Comparison of ENCODE assay signal across 28 cellular contexts in genomic region chr12:18969512-18969911, GRCh38.
"Had no signal": no experiment of that assay in that cellular context is flagged by ENCODE, and none has a peak within 500 bp of the region (broad histone marks: within the 10 kb centered on the region; RNA-seq: fewer than 3 reads in every experiment).

No MANE protein-coding gene starts in this region.

- H3K4me1 ChIP-seq: parathyroid adenoma, psoas muscle, spleen, thyroid gland, tibial nerve, vagina had no signal

- H3K9ac ChIP-seq: neural progenitor cell, parathyroid adenoma had no signal

- H3K27ac ChIP-seq: neural progenitor cell, ovary, parathyroid adenoma, psoas muscle, skin epidermis, spleen, stomach, thoracic aorta, thyroid gland, tibial nerve, upper lobe of left lung, vagina had no signal

- H3K9me3 ChIP-seq: ovary, psoas muscle, spleen, stomach, thoracic aorta, thyroid gland, tibial nerve, upper lobe of left lung, vagina had no signal

- DNase-seq: naive thymus-derived CD4-positive, alpha-beta T cell; natural killer cell; occipital lobe; ovary; posterior cingulate gyrus; psoas muscle; right cardiac atrium; spleen; stimulated activated CD4-positive, alpha-beta T cell treated with anti-CD3 and anti-CD28 coated beads, Interleukin-12 subunit alpha, Interleukin-12 subunit beta, amount 100 ng/mL, for 4 hours; stimulated activated CD4-positive, alpha-beta T cell treated with anti-CD3 and anti-CD28 coated beads, Interleukin-2, amount 100 ng/mL, for 24 hours; stimulated activated CD4-positive, alpha-beta T cell treated with anti-CD3 and anti-CD28 coated beads, Interleukin-2, amount 100 ng/mL, for 48 hours; stimulated activated CD4-positive, alpha-beta T cell treated with anti-CD3 and anti-CD28 coated beads, Interleukin-4, amount 100 ng/mL, for 24 hours; stimulated activated naive B cell treated with anti-CD40 and anti-IgM and Interleukin-4, amounts not matched to agents 10 μg/mL and 1 μg/mL and 100 μg/mL, for 72 hours; stimulated activated naive CD4-positive, alpha-beta T cell treated with Interleukin-2 at 50 U/mL for 16 hours; stomach; thyroid gland; trophoblast cell; upper lobe of left lung had no signal

- ATAC-seq: naive thymus-derived CD4-positive, alpha-beta T cell; natural killer cell; psoas muscle; right cardiac atrium; sciatic nerve; stimulated activated effector memory CD8-positive, alpha-beta T cell treated with anti-CD3 and anti-CD28 coated beads, Interleukin-12 subunit alpha, Interleukin-12 subunit beta, amount 100 ng/mL, for 72 hours; stimulated activated naive B cell treated with anti-CD40 and anti-IgM and Interleukin-4, amounts not matched to agents 10 μg/mL and 1 μg/mL and 100 μg/mL, for 72 hours had no signal

- H3K27me3 ChIP-seq: neural progenitor cell, ovary, spleen, stomach, thyroid gland, tibial nerve, upper lobe of left lung, vagina had no signal

- H3K4me2 ChIP-seq: neural progenitor cell, smooth muscle cell had no signal

- H3K36me3 ChIP-seq: neural progenitor cell, ovary, spleen, stomach, thoracic aorta, thyroid gland, tibial nerve, upper lobe of left lung, vagina had no signal

- H3K4me3 ChIP-seq: neural progenitor cell, ovary, psoas muscle, skin epidermis, smooth muscle cell, spleen, stomach, thoracic aorta, thyroid gland, tibial nerve, upper lobe of left lung, vagina had no signal

- H2AFZ ChIP-seq: neural progenitor cell, parathyroid adenoma had no signal

- FAIRE-seq: urothelium cell line had no signal

- H3K79me2 ChIP-seq: parathyroid adenoma had no signal
